Comparison of ENCODE assay signal across 11 cellular contexts in genomic region chr14:104802120-104802912, GRCh38. TPM values are rescaled to one million over a fixed set of nuclear protein-coding genes. Genes with fewer than 3 reads are reported as not detected.
A peak's percentile ranks its signal among the peaks of the same experiment; 100 is the strongest.
DNase-seq lines count a peak whose midpoint lies in the region; ATAC-seq and TF ChIP-seq lines count a peak whose summit lies in the region.
"Had no signal": no experiment of that assay in that cellular context is flagged by ENCODE, and none has a peak within 500 bp of the region (broad histone marks: within the 10 kb centered on the region; RNA-seq: fewer than 3 reads in every experiment).

No MANE protein-coding gene starts in this region.

- peaks cover 21% of the 10 kb centered on the region for H3K4me1 Mint-ChIP-seq in activated T-cell treated with anti-CD3 and anti-CD28 coated beads, Interleukin-2, amount 50 U/mL, for 4 hours (ENCODE audit: low read depth)
- peaks cover 26% of the 10 kb centered on the region for H3K4me1 Mint-ChIP-seq in glutamatergic neuron (ENCODE audit: low read depth, unreplicated experiment)
- peaks cover 62% of the 10 kb centered on the region for H3K4me1 Mint-ChIP-seq in stimulated activated memory B cell treated with anti-CD40 and anti-IgM and Interleukin-4, amounts not matched to agents 10 μg/mL and 1 μg/mL and 100 μg/mL, for 72 hours

- no peaks in the 10 kb centered on the region for H3K27me3 Mint-ChIP-seq in activated T-cell treated with anti-CD3 and anti-CD28 coated beads, Interleukin-2, amount 50 U/mL, for 4 hours (ENCODE audit: low read depth)
- peaks cover 16% of the 10 kb centered on the region for H3K27me3 Mint-ChIP-seq in glutamatergic neuron (ENCODE audit: unreplicated experiment)
- no peaks in the 10 kb centered on the region for H3K27me3 Mint-ChIP-seq in stimulated activated memory B cell treated with anti-CD40 and anti-IgM and Interleukin-4, amounts not matched to agents 10 μg/mL and 1 μg/mL and 100 μg/mL, for 72 hours

- H3K36me3 Mint-ChIP-seq in activated T-cell treated with anti-CD3 and anti-CD28 coated beads, Interleukin-2, amount 50 U/mL, for 4 hours (ENCODE audit: insufficient read depth) = no peaks in the 10 kb centered on the region
- H3K36me3 Mint-ChIP-seq in glutamatergic neuron (ENCODE audit: unreplicated experiment) = no peaks in the 10 kb centered on the region
- H3K36me3 Mint-ChIP-seq in stimulated activated memory B cell treated with anti-CD40 and anti-IgM and Interleukin-4, amounts not matched to agents 10 μg/mL and 1 μg/mL and 100 μg/mL, for 72 hours = no peaks in the 10 kb centered on the region

- CTCF ChIA-PET in Panc1 (lab: Charles Lee) = interaction anchor here (1.2 kb wide), 1 partner anchor 24 kb away, joined by 4 read pairs; no protein-coding TSS in a partner anchor

- H3K9me3 ChIP-seq in Panc1 (ENCODE audit: control insufficient read depth, insufficient read depth, low read depth, low read length) = no peaks in the 10 kb centered on the region

- in situ Hi-C loops in Panc1 (cut with HindIII; ENCODE audit: low pct_unique_long_range_greater_than_20kb, low sequenced_read_pairs) = no loop called here

- no peaks in the 10 kb centered on the region for H3K27me3 ChIP-seq in Panc1 (ENCODE audit: control insufficient read depth, insufficient read depth, low read length)

- POLR2A ChIA-PET in Panc1 (lab: Charles Lee) = no interaction called here

- H3K4me3 ChIP-seq in Panc1 (ENCODE audit: low read depth in 2 of 2, low read length in 2 of 2) = peak overlapping the region; percentile 35 to 56

- TF ChIP-seq CTCF in Panc1 (IDR thresholded peaks at IDR 0.05) (no peak), glutamatergic neuron (IDR thresholded peaks at IDR 0.05; ENCODE audit: partially characterized antibody, unreplicated experiment) (no peak)

- DNase-seq in activated T-cell treated with anti-CD3 and anti-CD28 coated beads, Interleukin-2, amount 50 U/mL, for 4 hours = no peak
- no peak for DNase-seq in activated T-cell treated with anti-CD3 and anti-CD28 coated beads, Interleukin-2, amount 50 U/mL, for 1 hour
- no peak for DNase-seq in Panc1 (ENCODE audit: low read depth, low spot score)
- DNase-seq in glutamatergic neuron = peak; percentile 24
- no peak for DNase-seq in NOMO-1 (lab: John Stamatoyannopoulos, UW; ENCODE audit: unreplicated experiment in 2 of 2)
- no peak for DNase-seq in GOT3 (lab: John Stamatoyannopoulos, UW)
- DNase-seq in dedifferentiated amniotic fluid mesenchymal stem cell (ENCODE audit: extremely low spot score) = no peak
- DNase-seq: activated CD8-positive, alpha-beta memory T cell treated with anti-CD3 and anti-CD28 coated beads, Interleukin-2, amount 50 U/mL, for 48 hours; T-helper 9 cell had no signal

- H3K27ac Mint-ChIP-seq in glutamatergic neuron (ENCODE audit: unreplicated experiment) = no peak overlapping the region
- no peak overlapping the region for H3K27ac Mint-ChIP-seq in stimulated activated memory B cell treated with anti-CD40 and anti-IgM and Interleukin-4, amounts not matched to agents 10 μg/mL and 1 μg/mL and 100 μg/mL, for 72 hours

- peak overlapping the region; percentile 63 for H3K27ac ChIP-seq in Panc1 (ENCODE audit: low read length)

- no peaks in the 10 kb centered on the region for H3K9me3 Mint-ChIP-seq in activated T-cell treated with anti-CD3 and anti-CD28 coated beads, Interleukin-2, amount 50 U/mL, for 4 hours
- H3K9me3 Mint-ChIP-seq in glutamatergic neuron (ENCODE audit: unreplicated experiment) = peaks cover 9% of the 10 kb centered on the region
- no peaks in the 10 kb centered on the region for H3K9me3 Mint-ChIP-seq in stimulated activated memory B cell treated with anti-CD40 and anti-IgM and Interleukin-4, amounts not matched to agents 10 μg/mL and 1 μg/mL and 100 μg/mL, for 72 hours

- H3K36me3 ChIP-seq in Panc1 (ENCODE audit: control insufficient read depth, insufficient read depth, low read length) = no peaks in the 10 kb centered on the region

- no TSS peak for BruUV-seq in Panc1 (replicated peaks; lab: Mats Ljungman, UMichigan)

- peaks cover 67% of the 10 kb centered on the region for H3K4me1 ChIP-seq in Panc1 (ENCODE audit: control insufficient read depth, insufficient read depth, low read length)

- intact Hi-C loops in Panc1 (cut with micrococcal nuclease; ENCODE audit: unreplicated experiment) = no loop called here

- H3K4me3 Mint-ChIP-seq in activated T-cell treated with anti-CD3 and anti-CD28 coated beads, Interleukin-2, amount 50 U/mL, for 4 hours = peak overlapping the region; percentile 84
- no peak overlapping the region for H3K4me3 Mint-ChIP-seq in glutamatergic neuron (ENCODE audit: unreplicated experiment)
- peak overlapping the region; percentile 94 for H3K4me3 Mint-ChIP-seq in stimulated activated memory B cell treated with anti-CD40 and anti-IgM and Interleukin-4, amounts not matched to agents 10 μg/mL and 1 μg/mL and 100 μg/mL, for 72 hours

- ATAC-seq in activated T-cell treated with anti-CD3 and anti-CD28 coated beads, Interleukin-2, amount 50 U/mL, for 4 hours = no peak
- ATAC-seq in Panc1 = no peak
- ATAC-seq in stimulated activated memory B cell treated with anti-CD40 and anti-IgM and Interleukin-4, amounts not matched to agents 10 μg/mL and 1 μg/mL and 100 μg/mL, for 72 hours = no peak
- ATAC-seq: sciatic nerve had no signal

RNA-seq across cellular contexts. Expression of gene ZBTB42, which starts 1.4 kb away (rescaled TPM):
- 1 to 10 TPM; 3.6 to 4.1 (median 4.0) TPM for total RNA-seq in activated T-cell treated with anti-CD3 and anti-CD28 coated beads, Interleukin-2, amount 50 U/mL, for 4 hours
- total RNA-seq in Panc1 (2021; ENCODE audit: unreplicated experiment) (16.5 TPM), glutamatergic neuron (ENCODE audit: unreplicated experiment) (6.0 TPM)
- polyA plus RNA-seq in Panc1 (2012; ENCODE audit: insufficient read length) = 17.3 TPM

RNA-seq across cellular contexts. Expression of gene AKT1, which starts 6.8 kb away (rescaled TPM):
- 100 to 1,000 TPM; 107 to 124 (median 116) TPM for total RNA-seq in activated T-cell treated with anti-CD3 and anti-CD28 coated beads, Interleukin-2, amount 50 U/mL, for 4 hours
- 175 TPM for total RNA-seq in Panc1 (2021; ENCODE audit: unreplicated experiment)
- polyA plus RNA-seq in Panc1 (2012; ENCODE audit: insufficient read length) = 296 TPM
- 300 TPM for total RNA-seq in glutamatergic neuron (ENCODE audit: unreplicated experiment)

RNA-seq across cellular contexts. Expression of gene SIVA1, which starts 49.4 kb away (rescaled TPM):
- total RNA-seq in activated T-cell treated with anti-CD3 and anti-CD28 coated beads, Interleukin-2, amount 50 U/mL, for 4 hours = 100 to 1,000 TPM; 135 to 157 (median 149) TPM
- total RNA-seq in Panc1 (2021; ENCODE audit: unreplicated experiment) = 100 TPM
- polyA plus RNA-seq in Panc1 (2012; ENCODE audit: insufficient read length) = 184 TPM
- 30.5 TPM for total RNA-seq in glutamatergic neuron (ENCODE audit: unreplicated experiment)
